1 cellular context compared by ENCODE assay signal in genomic region chr22:20866716-20867115, GRCh38.
TF ChIP-seq lines count a peak whose summit lies in the region.

No MANE protein-coding gene starts in this region.

TF ChIP-seq in K562, 482 proteins besides CTCF, POLR2A, EP300 and RAD21:
- TF ChIP-seq JUN (IDR thresholded peaks at IDR 0.05; ENCODE audit: borderline replicate concordance, low read depth, low read length) (0 out of 2 replicates have a peak, but pooled peaks have one; percentile 13), JUN (CRISPR knock-in tag; IDR thresholded peaks at IDR 0.05; ENCODE audit: borderline replicate concordance) (no peak), BHLHE40 (IDR thresholded peaks at IDR 0.05; ENCODE audit: low read length) (peak; percentile 61), ZNF512 (tag; IDR thresholded peaks at IDR 0.05) (0 out of 2 replicates have a peak, but pooled peaks have one; percentile 35), ZNF239 (CRISPR knock-in tag; IDR thresholded peaks at IDR 0.05) (no peak), FOXP1 (CRISPR knock-in tag; IDR thresholded peaks at IDR 0.05) (no peak), TBL1XR1 (IDR thresholded peaks at IDR 0.05; ENCODE audit: low read length in 2 of 2) (0 out of 4 replicates have a peak, but pooled peaks of 1 of the 2 experiments have one; percentile 5)
TF ChIP-seq in K562: peak in this region for 4.
